ENCODE assay signal across 23 cellular contexts in genomic region chr7:84209006-84209405, GRCh38.
"Had no signal": no experiment of that assay in that cellular context is flagged by ENCODE, and none has a peak within 500 bp of the region (broad histone marks: within the 10 kb centered on the region; RNA-seq: fewer than 3 reads in every experiment).

No MANE protein-coding gene starts in this region.

- H3K79me2 ChIP-seq: parathyroid adenoma had no signal

- H3K9ac ChIP-seq: parathyroid adenoma had no signal

- H3K27me3 ChIP-seq: suprapubic skin, tibial artery, uterus had no signal

- H3K4me3 ChIP-seq: left ventricle myocardium inferior, skin epidermis, suprapubic skin, thoracic aorta, tibial artery, uterus had no signal

- H3K27ac ChIP-seq: left ventricle myocardium inferior, parathyroid adenoma, skin epidermis, suprapubic skin, thoracic aorta, tibial artery, uterus had no signal

- ATAC-seq: left colon; naive thymus-derived CD8-positive, alpha-beta T cell; right cardiac atrium; sciatic nerve; stimulated activated effector memory CD8-positive, alpha-beta T cell treated with anti-CD3 and anti-CD28 coated beads, Interleukin-12 subunit alpha, Interleukin-12 subunit beta, amount 100 ng/mL, for 72 hours had no signal

- H2AFZ ChIP-seq: parathyroid adenoma had no signal

- H3K9me3 ChIP-seq: left ventricle myocardium inferior, suprapubic skin, thoracic aorta, tibial artery, uterus had no signal

- FAIRE-seq: kidney had no signal

- H3K4me1 ChIP-seq: left ventricle myocardium inferior, parathyroid adenoma, suprapubic skin, tibial artery, uterus had no signal

- DNase-seq: hippocampal formation; kidney; left colon; left ventricle myocardium inferior; mesenchymal stem cell; naive thymus-derived CD8-positive, alpha-beta T cell; nucleus accumbens; retina; right cardiac atrium; stimulated activated CD4-positive, alpha-beta T cell treated with anti-CD3 and anti-CD28 coated beads, Interleukin-12 subunit alpha, Interleukin-12 subunit beta, amount 100 ng/mL, for 4 hours; stimulated activated CD4-positive, alpha-beta T cell treated with anti-CD3 and anti-CD28 coated beads, Interleukin-15, amount 100 ng/mL, for 24 hours; stimulated activated CD4-positive, alpha-beta T cell treated with anti-CD3 and anti-CD28 coated beads, Interleukin-2, amount 100 ng/mL, for 24 hours; stimulated activated CD4-positive, alpha-beta T cell treated with anti-CD3 and anti-CD28 coated beads, Interleukin-4, amount 100 ng/mL, for 1 hour; stimulated activated naive CD4-positive, alpha-beta T cell; tibial artery; trophoblast cell; uterus had no signal

- H3K36me3 ChIP-seq: left ventricle myocardium inferior, suprapubic skin, thoracic aorta, tibial artery, uterus had no signal
